ENCODE assay signal across 12 cellular contexts in the genomic region with DNA sequence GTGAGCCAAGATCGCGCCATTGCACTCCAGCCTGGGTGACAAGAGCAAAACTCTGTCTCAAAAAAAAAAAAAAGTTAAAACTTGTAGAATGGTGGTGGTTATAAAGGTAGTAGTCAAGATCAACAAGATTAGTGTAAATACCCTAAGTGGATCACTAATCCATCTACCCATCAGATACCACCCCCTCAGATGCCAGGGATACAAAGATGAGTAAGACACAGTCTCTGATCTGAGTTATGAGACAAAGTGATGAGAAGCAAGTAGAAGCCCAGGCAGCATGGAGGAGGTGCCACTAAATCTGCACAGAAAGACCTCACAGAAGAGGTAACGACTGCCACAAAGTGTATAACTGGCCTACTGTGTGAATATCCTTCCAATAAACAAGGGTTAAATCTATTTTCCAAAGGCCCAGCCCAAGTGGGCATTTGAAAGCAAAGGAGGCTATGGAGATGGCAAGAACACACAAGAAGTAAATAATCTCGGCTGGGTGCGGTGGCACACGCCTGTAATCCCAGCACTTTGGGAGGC. TPM values are rescaled to one million over a fixed set of nuclear protein-coding genes. Genes with fewer than 3 reads are reported as not detected.
A peak's percentile ranks its signal among the peaks of the same experiment; 100 is the strongest.
DNase-seq lines count a peak whose midpoint lies in the region; ATAC-seq and TF ChIP-seq lines count a peak whose summit lies in the region.
"Had no signal": no experiment of that assay in that cellular context is flagged by ENCODE, and none has a peak within 500 bp of the region (broad histone marks: within the 10 kb centered on the region; RNA-seq: fewer than 3 reads in every experiment).

No MANE protein-coding gene starts in this region.

- no peak overlapping the region for H3K9ac ChIP-seq in IMR-90 (ENCODE audit: low read depth, low read length)
- no peak overlapping the region for H3K9ac ChIP-seq in rectal smooth muscle tissue (ENCODE audit: low read length)

- peak overlapping the region; percentile 65 for H3K4ac ChIP-seq in IMR-90 (ENCODE audit: low read depth, low read length)

- no CpG with 5 or more reads among the region's 6 CpGs for WGBS in IMR-90 (ENCODE audit: extremely low coverage in 2 of 2, insufficient read length in 1 of 2), 2 experiments

- H2AK5ac ChIP-seq in IMR-90 (ENCODE audit: low read depth, low read length) = peak overlapping the region; percentile 37

- H2BK20ac ChIP-seq in IMR-90 (ENCODE audit: low read depth, low read length) = peak overlapping the region; percentile 83; the same call in 1 of the 2 replicates

- H3K9me3 ChIP-seq in CD4-positive, alpha-beta T cell (ENCODE audit: control insufficient read depth, low read length) = no peaks in the 10 kb centered on the region
- H3K9me3 ChIP-seq in IMR-90 (ENCODE audit: control insufficient read depth, insufficient read depth, low read length) = no peaks in the 10 kb centered on the region
- H3K9me3 ChIP-seq in OCI-LY7 (ENCODE audit: low read length) = no peaks in the 10 kb centered on the region

- no peak for DNase-seq in CD4-positive, alpha-beta T cell
- DNase-seq in IMR-90 (no peak), epithelial cell of prostate (ENCODE audit: low read depth, low spot score) (no peak), OCI-LY7 (ENCODE audit: low spot score) (no peak), NCI-H2107 (lab: John Stamatoyannopoulos, UW) (no peak), COLO829 (ENCODE audit: low spot score) (no peak)
- DNase-seq in stimulated activated CD4-positive, alpha-beta T cell treated with anti-CD3 and anti-CD28 coated beads, Interleukin-4, amount 100 ng/mL, for 1 hour = no peak
- DNase-seq: DMS153; MM.1S; NCI-H510A treated with DMSO at 0.1 percent for 48 hours; stimulated activated CD4-positive, alpha-beta T cell treated with anti-CD3 and anti-CD28 coated beads, Interleukin-4, amount 100 ng/mL, for 24 hours had no signal

- 0 out of 2 replicates have a peak overlapping the region, but pooled peaks have one; percentile 31 for H3K23ac ChIP-seq in IMR-90 (ENCODE audit: low read depth, low read length)

- H3K79me1 ChIP-seq in IMR-90 (ENCODE audit: low read depth in 1 of 2, low read length in 2 of 2) = peaks cover 0 to 48% of the 10 kb centered on the region in 2 experiments; a peak in 2 of 4 replicates

- H3K36me3 ChIP-seq in IMR-90 (ENCODE audit: control insufficient read depth, insufficient read depth, low read length) (peaks cover 25% of the 10 kb centered on the region), rectal smooth muscle tissue (ENCODE audit: control insufficient read depth, insufficient read depth, low read length) (no peaks in the 10 kb centered on the region), OCI-LY7 (ENCODE audit: insufficient read depth, low read length) (peaks cover 39% of the 10 kb centered on the region)

- POLR2A ChIA-PET in CD4-positive, alpha-beta T cell (lab: Charles Lee) = interaction anchor here (1.0 to 1.7 kb wide), 3 partner anchors 16 to 20 kb away, joined by 5 read pairs; a partner anchor contains a TSS
- POLR2A ChIA-PET in IMR-90 (lab: Charles Lee; ENCODE audit: unreplicated experiment) (interaction anchor here (0.6 kb wide), 1 partner anchor 70 kb away, joined by 3 read pairs; no protein-coding TSS in a partner anchor), OCI-LY7 (lab: Charles Lee) (interaction anchor here (1.2 to 1.8 kb wide), 2 partner anchors 10 to 16 kb away, joined by 4 read pairs; no protein-coding TSS in a partner anchor)

- H3K56ac ChIP-seq in IMR-90 (ENCODE audit: extremely low read depth, insufficient read depth, low read length) = no peak overlapping the region

- H3K4me1 Mint-ChIP-seq in CD4-positive, alpha-beta T cell (ENCODE audit: low read depth) = peaks cover 83% of the 10 kb centered on the region

- no peaks in the 10 kb centered on the region for H3K27me3 ChIP-seq in CD4-positive, alpha-beta T cell (ENCODE audit: control insufficient read depth, insufficient read depth, low read length)
- H3K27me3 ChIP-seq in IMR-90 (ENCODE audit: control insufficient read depth, insufficient read depth, low read length) (no peaks in the 10 kb centered on the region), rectal smooth muscle tissue (ENCODE audit: control insufficient read depth, insufficient read depth, low read length) (no peaks in the 10 kb centered on the region)

- H3K9me3 Mint-ChIP-seq in CD4-positive, alpha-beta T cell = no peaks in the 10 kb centered on the region

- no peak overlapping the region for H3K4me3 ChIP-seq in IMR-90 (ENCODE audit: insufficient read depth, low read depth, low read length)
- no peak overlapping the region for H3K4me3 ChIP-seq in rectal smooth muscle tissue (ENCODE audit: low read length)
- H3K4me3 ChIP-seq in OCI-LY7 (ENCODE audit: low read depth, low read length, poor library complexity, severe bottlenecking) = no peak overlapping the region

- peak overlapping the region; percentile 17 for H3K4me3 Mint-ChIP-seq in CD4-positive, alpha-beta T cell

- dilution Hi-C loops in IMR-90 (cut with HindIII; ENCODE audit: low sequenced_read_pairs, unreplicated experiment) = no loop called here

- H2AK9ac ChIP-seq in IMR-90 (replicated peaks; ENCODE audit: low read depth, low read length, poor library complexity) = no peak overlapping the region

- H3K4me2 ChIP-seq in IMR-90 (ENCODE audit: low read depth, low read length) (peak overlapping the region; percentile 26; the same call in 1 of the 2 replicates), OCI-LY7 (ENCODE audit: low read length) (no peak overlapping the region)

- H4K20me1 ChIP-seq in IMR-90 (ENCODE audit: insufficient read depth, low read length) (peaks cover 93% of the 10 kb centered on the region), OCI-LY7 (ENCODE audit: insufficient read depth, low read length) (peaks cover 28% of the 10 kb centered on the region)

- peak overlapping the region; percentile 27; the same call in 2 of the 3 replicates for H2BK15ac ChIP-seq in IMR-90 (ENCODE audit: low read depth, low read length)

- in situ Hi-C loops in IMR-90 (cut with MboI; ENCODE audit: low sequenced_read_pairs) = no loop called here

- peaks cover 41% of the 10 kb centered on the region for H3K4me1 ChIP-seq in IMR-90 (ENCODE audit: control insufficient read depth, insufficient read depth, low read length)
- peaks cover 44% of the 10 kb centered on the region for H3K4me1 ChIP-seq in rectal smooth muscle tissue (ENCODE audit: control insufficient read depth, insufficient read depth, low read length)
- H3K4me1 ChIP-seq in OCI-LY7 (ENCODE audit: insufficient read depth, low read length, poor library complexity, severe bottlenecking) = peaks cover 35% of the 10 kb centered on the region

- intact Hi-C loops in CD4-positive, alpha-beta T cell (cut with DNase I, micrococcal nuclease) = no loop called here
- intact Hi-C loops in IMR-90 (cut with micrococcal nuclease) = loop anchor here (5.0 kb wide), 1 partner anchor 88 kb away; no protein-coding TSS in a partner anchor
- intact Hi-C loops in OCI-LY7 (cut with micrococcal nuclease; ENCODE audit: unreplicated experiment) = no loop called here

- peak overlapping the region; percentile 20; the same call in 1 of the 2 replicates for H4K5ac ChIP-seq in IMR-90 (ENCODE audit: low read depth, low read length)

- no peak overlapping the region; the same call in 1 of the 2 replicates for H3K14ac ChIP-seq in IMR-90 (replicated peaks; ENCODE audit: low read depth, low read length)

- no peaks in the 10 kb centered on the region for H3K27me3 Mint-ChIP-seq in CD4-positive, alpha-beta T cell

- no peak overlapping the region for H2AFZ ChIP-seq in IMR-90 (replicated peaks; ENCODE audit: low read length, poor library complexity)
- no peak overlapping the region for H2AFZ ChIP-seq in OCI-LY7 (ENCODE audit: low read length)

- BruUV-seq in IMR-90 (replicated peaks; lab: Mats Ljungman, UMichigan) (no TSS peak), OCI-LY7 (replicated peaks; lab: Mats Ljungman, UMichigan) (no TSS peak)

- H2BK5ac ChIP-seq in IMR-90 (ENCODE audit: low read depth, low read length, poor library complexity, severe bottlenecking) = peak overlapping the region; percentile 76

- no peak overlapping the region for H3K27ac ChIP-seq in CD4-positive, alpha-beta T cell (ENCODE audit: low read depth, low read length)
- H3K27ac ChIP-seq in IMR-90 (ENCODE audit: insufficient read depth, low read length) = peak overlapping the region; percentile 75
- peak overlapping the region; percentile 98 for H3K27ac ChIP-seq in epithelial cell of prostate
- peak overlapping the region; percentile 24 for H3K27ac ChIP-seq in rectal smooth muscle tissue (ENCODE audit: low read depth, low read length)
- H3K27ac ChIP-seq in OCI-LY7 (ENCODE audit: low read depth, low read length, poor library complexity, severe bottlenecking) = no peak overlapping the region

- peaks cover 95% of the 10 kb centered on the region for H3K79me2 ChIP-seq in OCI-LY7 (ENCODE audit: insufficient read depth, low read depth, low read length)

- no peak for TF ChIP-seq POLR2A in IMR-90 (IDR thresholded peaks at IDR 0.05; ENCODE audit: low read depth, low read length)

- peak overlapping the region in 1 of 2 experiments; percentile 13; a peak in 1 of 4 replicates for H4K8ac ChIP-seq in IMR-90 (ENCODE audit: low read depth in 2 of 2, low read length in 2 of 2)

- 0 out of 2 replicates have a peak overlapping the region, but pooled peaks have one; percentile 7 for H3K18ac ChIP-seq in IMR-90 (ENCODE audit: low read depth, low read length)

- TF ChIP-seq RAD21 in IMR-90 (IDR thresholded peaks at IDR 0.05; ENCODE audit: low read length) = no peak

- CTCF ChIA-PET in CD4-positive, alpha-beta T cell (lab: Charles Lee) = no interaction called here
- CTCF ChIA-PET in IMR-90 (lab: Yijun Ruan, JAX) = no interaction called here
- CTCF ChIA-PET in OCI-LY7 (lab: Charles Lee; ENCODE audit: unreplicated experiment) = no interaction called here

- H3K9me2 ChIP-seq in OCI-LY7 (ENCODE audit: insufficient read depth, low read length) = no peaks in the 10 kb centered on the region

- peak overlapping the region; percentile 84 for H3K27ac Mint-ChIP-seq in CD4-positive, alpha-beta T cell

- H3K9me1 ChIP-seq in IMR-90 (ENCODE audit: insufficient read depth, low read length) = peaks cover 31% of the 10 kb centered on the region

- no peak for ATAC-seq in CD4-positive, alpha-beta T cell (ENCODE audit: poor library complexity)
- no peak for ATAC-seq in IMR-90 (ENCODE audit: low read depth)

- H2BK120ac ChIP-seq in IMR-90 (ENCODE audit: low read depth, low read length) = peak overlapping the region; percentile 42

- TF ChIP-seq CTCF in CD4-positive, alpha-beta T cell (IDR thresholded peaks at IDR 0.05) = no peak
- TF ChIP-seq CTCF in IMR-90 (conservative IDR thresholded peaks at IDR 0.05; ENCODE audit: low read depth, low read length) (no peak), OCI-LY7 (conservative IDR thresholded peaks at IDR 0.05; ENCODE audit: low read length) (no peak)

- H4K91ac ChIP-seq in IMR-90 (ENCODE audit: insufficient read depth, low read depth, low read length) = peak overlapping the region; percentile 13; the same call in 1 of the 2 replicates

- peaks cover 62% of the 10 kb centered on the region for H3K36me3 Mint-ChIP-seq in CD4-positive, alpha-beta T cell (ENCODE audit: low read depth)

RNA-seq across cellular contexts. Expression of a gene that starts 20.2 kb away (rescaled TPM):
- 10 to 100 TPM; 53.3 to 57.8 TPM for total RNA-seq in CD4-positive, alpha-beta T cell
- total RNA-seq in IMR-90 (2012; rRNA removed) = 72.8 and 83.5 TPM in 2 replicates
- polyA plus RNA-seq in IMR-90 (2012; rRNA removed) = 64.7 and 72.7 TPM in 2 replicates
- 24.4 and 31.1 TPM in 2 replicates for polyA plus RNA-seq in IMR-90 (2012; cell fraction: cytosol; rRNA removed)
- 12.9 and 91.4 TPM in 2 replicates for polyA plus RNA-seq in IMR-90 (2012; cell fraction: nucleus; rRNA removed; ENCODE audit: low replicate concordance)
- 26.2 and 27.0 TPM in 2 replicates for total RNA-seq in OCI-LY7 (2014; rRNA removed; shearing (Covaris generic))
- total RNA-seq in OCI-LY7 (2022) = 58.1 and 58.6 TPM in 2 replicates

RNA-seq across cellular contexts. Expression of a gene that starts 31.7 kb away (rescaled TPM):
- 100 to 1,000 TPM; 162 to 167 TPM for total RNA-seq in CD4-positive, alpha-beta T cell
- total RNA-seq in IMR-90 (2012; rRNA removed) (18.6 and 35.6 TPM in 2 replicates), OCI-LY7 (2022) (450 and 472 TPM in 2 replicates)
- 111 and 119 TPM in 2 replicates for polyA plus RNA-seq in IMR-90 (2012; rRNA removed)
- polyA plus RNA-seq in IMR-90 (2012; cell fraction: cytosol; rRNA removed) = 20.4 and 31.8 TPM in 2 replicates
- polyA plus RNA-seq in IMR-90 (2012; cell fraction: nucleus; rRNA removed; ENCODE audit: low replicate concordance) = 9.3 and 76.5 TPM in 2 replicates
- total RNA-seq in OCI-LY7 (2014; rRNA removed; shearing (Covaris generic)) = 68.2 and 82.2 TPM in 2 replicates

Comparison
In these comparisons a context has a peak if more than half of its experiments do, and no peak if none do; other contexts are left out.
1. H3K27ac ChIP-seq: peak in IMR-90 (single experiment), epithelial cell of prostate (single experiment) and rectal smooth muscle tissue (single experiment); none in CD4-positive, alpha-beta T cell (single experiment) and OCI-LY7 (single experiment).